In the genomic region with DNA sequence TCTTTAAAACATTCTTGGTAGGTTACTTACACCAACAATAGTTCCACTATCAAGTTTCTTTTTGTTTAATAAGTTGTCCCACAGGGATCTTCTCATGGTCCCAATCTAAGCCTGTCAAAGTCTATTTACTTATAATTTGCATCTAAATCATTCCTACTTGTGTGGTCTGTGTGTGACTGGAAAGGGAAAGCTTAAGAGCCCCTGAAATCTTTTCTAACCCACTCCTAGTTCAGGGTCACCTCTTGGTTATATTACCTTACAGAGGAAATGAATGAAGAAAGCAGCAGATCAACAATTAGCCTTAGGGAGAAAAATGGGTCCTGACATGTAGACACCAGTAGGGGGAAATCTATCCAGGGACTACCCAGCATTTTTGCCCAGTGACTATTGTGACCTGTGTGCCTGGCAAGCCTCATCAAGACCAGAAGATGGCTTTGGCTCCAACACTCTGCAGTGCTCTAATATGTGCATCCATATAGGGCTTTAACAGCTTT, we compare ENCODE assay signal across 8 cellular contexts.
DNase-seq lines count a peak whose midpoint lies in the region; ATAC-seq, FAIRE-seq and TF ChIP-seq lines count a peak whose summit lies in the region.

No MANE protein-coding gene starts in this region.

- intact Hi-C loops in Calu3 (cut with micrococcal nuclease; ENCODE audit: unreplicated experiment) (loop anchor here (1.0 kb wide), 1 partner anchor 110 kb away; the partner anchor contains the start of gene HAS3), left colon (cut with DNase I, micrococcal nuclease) (no loop called here)

- CTCF ChIA-PET in Calu3 (lab: Charles Lee) = interaction anchor here (0.7 to 2.5 kb wide), 2 partner anchors 111 to 375 kb away, joined by 4 to 14 read pairs; partner anchors contain the start of gene HAS3

- no peak for FAIRE-seq in astrocyte (lab: Jason Lieb, UNC)

- H3K4me3 Mint-ChIP-seq in Calu3 (ENCODE audit: low read depth, unreplicated experiment) = no peak overlapping the region
- no peak overlapping the region for H3K4me3 Mint-ChIP-seq in astrocyte (ENCODE audit: unreplicated experiment)
- no peak overlapping the region for H3K4me3 Mint-ChIP-seq in immature natural killer cell

- H3K9me3 Mint-ChIP-seq in Calu3 (ENCODE audit: low read depth, unreplicated experiment) (peaks cover 6% of the 10 kb centered on the region), astrocyte (ENCODE audit: unreplicated experiment) (no peaks in the 10 kb centered on the region), immature natural killer cell (no peaks in the 10 kb centered on the region)

- peak overlapping the region; percentile 66 for H3K27ac Mint-ChIP-seq in Calu3 (ENCODE audit: unreplicated experiment)
- H3K27ac Mint-ChIP-seq in astrocyte (ENCODE audit: unreplicated experiment) = no peak overlapping the region
- no peak overlapping the region for H3K27ac Mint-ChIP-seq in immature natural killer cell

- no peaks in the 10 kb centered on the region for H3K27me3 ChIP-seq in astrocyte (ENCODE audit: insufficient read depth, low read length)

- H4K20me1 ChIP-seq in astrocyte (ENCODE audit: insufficient read depth, low read length) = no peaks in the 10 kb centered on the region

- DNase-seq in Calu3 (peak; percentile 63), astrocyte (ENCODE audit: low read depth) (peak; percentile 48), left colon (no peak), immature natural killer cell (no peak), inferior parietal cortex (ENCODE audit: extremely low spot score) (no peak)
- peak; percentile 56 for DNase-seq in Jurkat, Clone E6-1 (ENCODE audit: low read depth, low spot score)

- peak; percentile 65 for ATAC-seq in left colon
- no peak for ATAC-seq in HG03342 (IDR thresholded peaks at IDR 0.05; ENCODE audit: unreplicated experiment)
- ATAC-seq in HG02870 (IDR thresholded peaks at IDR 0.05; ENCODE audit: unreplicated experiment) = no peak

- peak overlapping the region; percentile 79 for H3K27ac ChIP-seq in astrocyte (ENCODE audit: low read depth, low read length)

- H3K4me2 ChIP-seq in astrocyte (ENCODE audit: low read length) = peak overlapping the region; percentile 39

- H3K4me1 Mint-ChIP-seq in Calu3 (ENCODE audit: low read depth, unreplicated experiment) = peaks cover 61% of the 10 kb centered on the region
- peaks cover 24% of the 10 kb centered on the region for H3K4me1 Mint-ChIP-seq in astrocyte (ENCODE audit: low read depth, unreplicated experiment)
- no peaks in the 10 kb centered on the region for H3K4me1 Mint-ChIP-seq in immature natural killer cell

- H3K9ac ChIP-seq in astrocyte (ENCODE audit: low read length) = peak overlapping the region; percentile 5

- H3K4me3 ChIP-seq in Jurkat, Clone E6-1 (ENCODE audit: low read length) = no peak overlapping the region
- H3K4me3 ChIP-seq in astrocyte (ENCODE audit: insufficient read depth, low read depth, low read length) = no peak overlapping the region

- no peaks in the 10 kb centered on the region for H3K79me2 ChIP-seq in astrocyte (ENCODE audit: insufficient read depth, low read length)

- H3K36me3 ChIP-seq in astrocyte (ENCODE audit: insufficient read depth, low read length) = no peaks in the 10 kb centered on the region

- BruUV-seq in Calu3 (replicated peaks; lab: Mats Ljungman, UMichigan) = no TSS peak

- no peaks in the 10 kb centered on the region for H3K36me3 Mint-ChIP-seq in Calu3 (ENCODE audit: insufficient read depth, unreplicated experiment)
- H3K36me3 Mint-ChIP-seq in astrocyte (ENCODE audit: low read depth, unreplicated experiment) = peaks cover 7% of the 10 kb centered on the region
- H3K36me3 Mint-ChIP-seq in immature natural killer cell = peaks cover 0 to 12% (median 6%) of the 10 kb centered on the region in 3 donors

- peaks cover 33% of the 10 kb centered on the region for H3K4me1 ChIP-seq in astrocyte (ENCODE audit: insufficient read depth, low read length)

- H3K9me3 ChIP-seq in astrocyte (ENCODE audit: insufficient read depth, low read depth, low read length) = no peaks in the 10 kb centered on the region

- H2AFZ ChIP-seq in astrocyte (ENCODE audit: low read depth, low read length) = no peak overlapping the region

- TF ChIP-seq CTCF in Calu3 (IDR thresholded peaks at IDR 0.05; ENCODE audit: unreplicated experiment) = peak; percentile 58
- TF ChIP-seq CTCF in astrocyte (IDR thresholded peaks at IDR 0.05; ENCODE audit: insufficient read depth, low read depth, low read length) = peak; percentile 44

- H3K27me3 Mint-ChIP-seq in Calu3 (ENCODE audit: unreplicated experiment) (no peaks in the 10 kb centered on the region), astrocyte (ENCODE audit: low read depth, unreplicated experiment) (no peaks in the 10 kb centered on the region), immature natural killer cell (ENCODE audit: low read depth in 3 of 3) (peaks cover 0 to 5% (median 0%) of the 10 kb centered on the region in 3 donors)

Comparison
In these comparisons a context has a peak if more than half of its experiments do, and no peak if none do; other contexts are left out.
1. DNase-seq: peak in Calu3 (single experiment), Jurkat, Clone E6-1 (single experiment) and astrocyte (single experiment); none in left colon (0 of 2), immature natural killer cell (0 of 3) and inferior parietal cortex (single experiment).